ENCODE assay signal across 24 cellular contexts in the genomic region with DNA sequence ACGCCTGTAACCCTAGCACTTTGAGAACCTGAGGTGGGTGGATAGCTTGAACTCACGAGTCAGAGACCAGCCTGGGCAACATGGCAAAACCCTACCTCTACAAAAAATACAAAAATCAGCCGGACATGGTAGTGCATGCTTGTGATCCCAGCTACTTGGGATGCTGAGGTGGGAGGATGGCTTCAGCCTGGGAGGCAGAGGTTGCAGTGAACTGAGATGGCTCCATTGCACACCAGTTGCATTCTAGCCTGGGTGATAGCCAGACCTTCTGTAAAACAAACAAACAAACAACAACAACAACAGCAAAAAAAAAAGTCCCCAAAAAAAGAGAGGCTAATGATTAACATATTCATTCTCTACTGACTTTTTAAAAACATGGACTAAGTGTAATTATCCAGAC.
"Had no signal": no experiment of that assay in that cellular context is flagged by ENCODE, and none has a peak within 500 bp of the region (broad histone marks: within the 10 kb centered on the region; RNA-seq: fewer than 3 reads in every experiment).

No MANE protein-coding gene starts in this region.

- H3K4me3 Mint-ChIP-seq: natural killer cell treated with Interleukin-12 subunit alpha and Interleukin-12 subunit beta and Interleukin-15 and Interleukin-18, amount 100 ng/mL, for 72 hours; neural progenitor cell; stimulated activated naive B cell treated with anti-CD40 and anti-IgM and Interleukin-4, amounts not matched to agents 10 μg/mL and 1 μg/mL and 100 μg/mL, for 72 hours; stimulated activated naive CD8-positive, alpha-beta T cell treated with anti-CD3 and anti-CD28 coated beads, Interleukin-15, amount 100 ng/mL, for 72 hours had no signal

- H3K36me3 ChIP-seq: esophagus muscularis mucosa, gastroesophageal sphincter, neural progenitor cell, right atrium auricular region, sigmoid colon, tibial nerve had no signal

- H3K4me1 ChIP-seq: right atrium auricular region, testis had no signal

- FAIRE-seq: kidney had no signal

- ATAC-seq: gastroesophageal sphincter; left cardiac atrium; left ventricle myocardium superior; natural killer cell treated with Interleukin-12 subunit alpha and Interleukin-12 subunit beta and Interleukin-15 and Interleukin-18, amount 100 ng/mL, for 72 hours; stimulated activated naive B cell treated with anti-CD40 and anti-IgM and Interleukin-4, amounts not matched to agents 10 μg/mL and 1 μg/mL and 100 μg/mL, for 72 hours; stimulated activated naive CD8-positive, alpha-beta T cell treated with anti-CD3 and anti-CD28 coated beads, Interleukin-15, amount 100 ng/mL, for 72 hours had no signal

- H3K27ac Mint-ChIP-seq: natural killer cell treated with Interleukin-12 subunit alpha and Interleukin-12 subunit beta and Interleukin-15 and Interleukin-18, amount 100 ng/mL, for 72 hours; neural progenitor cell; stimulated activated naive CD8-positive, alpha-beta T cell treated with anti-CD3 and anti-CD28 coated beads, Interleukin-15, amount 100 ng/mL, for 72 hours had no signal

- H3K27ac ChIP-seq: coronary artery, epithelial cell of prostate, esophagus muscularis mucosa, gastroesophageal sphincter, neural progenitor cell, right atrium auricular region, sigmoid colon, skin epidermis, testis had no signal

- H3K9me3 ChIP-seq: esophagus muscularis mucosa, gastroesophageal sphincter, right atrium auricular region, sigmoid colon, testis, tibial nerve had no signal

- H3K4me2 ChIP-seq: neural progenitor cell had no signal

- DNase-seq: dorsolateral prefrontal cortex; effector memory CD4-positive, alpha-beta T cell; glutamatergic neuron; kidney; left cardiac atrium; left ventricle myocardium superior; mesenchymal stem cell; midbrain; sigmoid colon; stimulated activated CD4-positive, alpha-beta T cell treated with anti-CD3 and anti-CD28 coated beads, Interleukin-2, amount 100 ng/mL, for 24 hours; stimulated activated CD4-positive, alpha-beta T cell treated with anti-CD3 and anti-CD28 coated beads, Interleukin-4, amount 100 ng/mL, for 4 hours; stimulated activated naive B cell treated with anti-CD40 and anti-IgM and Interleukin-4, amounts not matched to agents 10 μg/mL and 1 μg/mL and 100 μg/mL, for 72 hours; stimulated activated naive CD8-positive, alpha-beta T cell treated with anti-CD3 and anti-CD28 coated beads, Interleukin-15, amount 100 ng/mL, for 72 hours; testis had no signal

- H3K27me3 ChIP-seq: dorsolateral prefrontal cortex, esophagus muscularis mucosa, gastroesophageal sphincter, neural progenitor cell, right atrium auricular region, sigmoid colon, testis, tibial nerve had no signal

- H3K9me3 Mint-ChIP-seq: natural killer cell treated with Interleukin-12 subunit alpha and Interleukin-12 subunit beta and Interleukin-15 and Interleukin-18, amount 100 ng/mL, for 72 hours; stimulated activated naive CD8-positive, alpha-beta T cell treated with anti-CD3 and anti-CD28 coated beads, Interleukin-15, amount 100 ng/mL, for 72 hours had no signal

- H3K27me3 Mint-ChIP-seq: natural killer cell treated with Interleukin-12 subunit alpha and Interleukin-12 subunit beta and Interleukin-15 and Interleukin-18, amount 100 ng/mL, for 72 hours; stimulated activated naive B cell treated with anti-CD40 and anti-IgM and Interleukin-4, amounts not matched to agents 10 μg/mL and 1 μg/mL and 100 μg/mL, for 72 hours; stimulated activated naive CD8-positive, alpha-beta T cell treated with anti-CD3 and anti-CD28 coated beads, Interleukin-15, amount 100 ng/mL, for 72 hours had no signal

- H2AFZ ChIP-seq: neural progenitor cell had no signal

- H3K4me3 ChIP-seq: coronary artery, dorsolateral prefrontal cortex, esophagus muscularis mucosa, gastroesophageal sphincter, lung, neural progenitor cell, right atrium auricular region, sigmoid colon, skin epidermis, testis, tibial nerve had no signal

- H3K9ac ChIP-seq: neural progenitor cell had no signal

- H3K36me3 Mint-ChIP-seq: natural killer cell treated with Interleukin-12 subunit alpha and Interleukin-12 subunit beta and Interleukin-15 and Interleukin-18, amount 100 ng/mL, for 72 hours had no signal
